9 cellular contexts compared by ENCODE assay signal in genomic region chr6:79984261-79984660, GRCh38. TPM values are rescaled to one million over a fixed set of nuclear protein-coding genes. Genes with fewer than 3 reads are reported as not detected.
A peak's percentile ranks its signal among the peaks of the same experiment; 100 is the strongest.
DNase-seq lines count a peak whose midpoint lies in the region; ATAC-seq, FAIRE-seq and TF ChIP-seq lines count a peak whose summit lies in the region.
"Had no signal": no experiment of that assay in that cellular context is flagged by ENCODE, and none has a peak within 500 bp of the region (broad histone marks: within the 10 kb centered on the region; RNA-seq: fewer than 3 reads in every experiment).

No MANE protein-coding gene starts in this region.

- TF ChIP-seq CTCF in HCT116 (IDR thresholded peaks at IDR 0.05 in 2 of 3, conservative IDR thresholded peaks at IDR 0.05 in 1 of 3; ENCODE audit: borderline replicate concordance in 1 of 3, insufficient read depth in 1 of 3, low read depth in 2 of 3, low read length in 2 of 3): peak in 2 of 3 experiments; percentile 7 to 8; a peak in 2 of 6 replicates
- TF ChIP-seq CTCF in RWPE1 (conservative IDR thresholded peaks at IDR 0.05; ENCODE audit: low read depth): no peak
- peak; percentile 20 to 63 (median 40) for TF ChIP-seq CTCF in keratinocyte (optimal IDR thresholded peaks at IDR 0.05 in 1 of 3, IDR thresholded peaks at IDR 0.05 in 1 of 3, conservative IDR thresholded peaks at IDR 0.05 in 1 of 3; ENCODE audit: extremely low read depth in 1 of 3, insufficient read depth in 2 of 3, low read length in 3 of 3)

- TF ChIP-seq RAD21 in HCT116 (IDR thresholded peaks at IDR 0.05; ENCODE audit: low read depth): peak; percentile 29; the same call in 1 of the 2 replicates

- H3K4me3 ChIP-seq in HCT116 (replicated peaks in 1 of 2; ENCODE audit: low read depth in 1 of 2, low read length in 2 of 2) (no peak overlapping the region), keratinocyte (ENCODE audit: control insufficient read depth in 2 of 3, extremely low read depth in 1 of 3, insufficient read depth in 2 of 3, low read depth in 1 of 3, low read length in 3 of 3) (no peak overlapping the region)
- H3K4me3 ChIP-seq: cardiac muscle cell had no signal

- no peak for DNase-seq in GM12891 (ENCODE audit: insufficient read length, low spot score)
- peak; percentile 16 for DNase-seq in HCT116 (ENCODE audit: low read depth, low spot score)
- peak; percentile 26 for DNase-seq in RWPE1 (ENCODE audit: low spot score)
- no peak for DNase-seq in keratinocyte (ENCODE audit: low read depth, low spot score)
- DNase-seq in GDM1 (lab: John Stamatoyannopoulos, UW): no peak
- no peak for DNase-seq in COR-L47 (lab: John Stamatoyannopoulos, UW)
- no peak for DNase-seq in hepatic stellate cell (ENCODE audit: low spot score)
- DNase-seq in H54 (ENCODE audit: insufficient read length, low spot score): no peak

- H3K9me1 ChIP-seq in keratinocyte (ENCODE audit: control insufficient read depth, extremely low read depth, insufficient read depth, low read length): no peaks in the 10 kb centered on the region

- H3K9me2 ChIP-seq in HCT116 (ENCODE audit: insufficient read depth): no peaks in the 10 kb centered on the region

- H3K4me1 ChIP-seq in HCT116 (ENCODE audit: control insufficient read depth in 1 of 2, insufficient read depth in 2 of 2, low read length in 2 of 2): no peaks in the 10 kb centered on the region
- peaks cover 9% of the 10 kb centered on the region for H3K4me1 ChIP-seq in keratinocyte (ENCODE audit: control insufficient read depth, extremely low read depth, insufficient read depth, low read length)

- FAIRE-seq in GM12891 (lab: Jason Lieb, UNC) (peak; percentile 43), keratinocyte (lab: Jason Lieb, UNC) (peak; percentile 74), H54 (lab: Jason Lieb, UNC) (no peak)

- H3K36me3 ChIP-seq in HCT116 (ENCODE audit: control insufficient read depth in 1 of 2, insufficient read depth in 2 of 2, low read length in 2 of 2): no peaks in the 10 kb centered on the region
- no peaks in the 10 kb centered on the region for H3K36me3 ChIP-seq in keratinocyte (ENCODE audit: control insufficient read depth in 2 of 2, extremely low read depth in 1 of 2, insufficient read depth in 2 of 2, low read length in 2 of 2)
- H3K36me3 ChIP-seq: cardiac muscle cell had no signal

- dilution Hi-C loops in keratinocyte (cut with MboI; ENCODE audit: extremely low pct_ligation_motif_present, low sequenced_read_pairs): no loop called here

- POLR2A ChIA-PET in HCT116 (lab: Charles Lee) (interaction anchor here (1.0 kb wide), 1 partner anchor 10 kb away, joined by 3 read pairs; no protein-coding TSS in a partner anchor), RWPE1 (lab: Yijun Ruan, JAX; ENCODE audit: low non-redundant PET) (no interaction called here)

- H3K27me3 ChIP-seq in HCT116 (ENCODE audit: insufficient read depth, low read length) (no peaks in the 10 kb centered on the region), keratinocyte (ENCODE audit: control insufficient read depth, extremely low read depth, insufficient read depth, low read length) (no peaks in the 10 kb centered on the region)
- H3K27me3 ChIP-seq: cardiac muscle cell had no signal

- no peak for TF ChIP-seq POLR2A in GM12891 (IDR thresholded peaks at IDR 0.05; ENCODE audit: low read depth, low read length)
- TF ChIP-seq POLR2A in HCT116 (IDR thresholded peaks at IDR 0.05; ENCODE audit: borderline replicate concordance, extremely low read depth, insufficient read depth, insufficient read length): no peak
- no peak for TF ChIP-seq POLR2A in H54 (IDR thresholded peaks at IDR 0.05; ENCODE audit: low read depth, low read length)

- H3K79me2 ChIP-seq in HCT116 (ENCODE audit: insufficient read depth, low read length) (no peaks in the 10 kb centered on the region), keratinocyte (ENCODE audit: control insufficient read depth, insufficient read depth, low read length) (no peaks in the 10 kb centered on the region)

- H3K27ac ChIP-seq in HCT116 (ENCODE audit: low read depth, low read length) (no peak overlapping the region), RWPE1 (no peak overlapping the region), keratinocyte (ENCODE audit: control insufficient read depth, insufficient read depth, low read length) (no peak overlapping the region)
- H3K27ac ChIP-seq: cardiac muscle cell had no signal

- intact Hi-C loops in HCT116 (cut with micrococcal nuclease): no loop called here

- peak; percentile 73 for ATAC-seq in HCT116

- no peaks in the 10 kb centered on the region for H3K9me3 ChIP-seq in HCT116 (ENCODE audit: control insufficient read depth in 1 of 2, insufficient read depth in 1 of 2, low read depth in 1 of 2, low read length in 2 of 2)
- H3K9me3 ChIP-seq in keratinocyte (ENCODE audit: control insufficient read depth, low read depth, low read length): no peaks in the 10 kb centered on the region

- CTCF ChIA-PET in HCT116 (lab: Charles Lee): interaction anchor here (1.1 kb wide), 2 partner anchors 34 to 35 kb away, joined by 3 read pairs; no protein-coding TSS in a partner anchor
- CTCF ChIA-PET in RWPE1 (lab: Yijun Ruan, JAX): interaction anchor here (0.7 to 1.0 kb wide), 2 partner anchors 19 to 37 kb away, joined by 3 to 4 read pairs; no protein-coding TSS in a partner anchor

- peak overlapping the region; percentile 3 for H2AFZ ChIP-seq in HCT116 (ENCODE audit: low read depth, low read length, poor library complexity, severe bottlenecking)
- peak overlapping the region; percentile 27 for H2AFZ ChIP-seq in keratinocyte (ENCODE audit: control insufficient read depth, low read length)

- RAD21 ChIA-PET in HCT116 (lab: Charles Lee; ENCODE audit: low non-redundant PET in 1 of 2, low total read pairs in 2 of 2, uncharacterized antibody in 2 of 2, unreplicated experiment in 2 of 2): no interaction called here

- BruUV-seq in HCT116 (replicated peaks; lab: Mats Ljungman, UMichigan): no TSS peak

- H3K4me2 ChIP-seq in HCT116 (ENCODE audit: low read length) (no peak overlapping the region), keratinocyte (ENCODE audit: control insufficient read depth, extremely low read depth, insufficient read depth, low read depth, low read length) (peak overlapping the region; percentile 38)

- H4K20me1 ChIP-seq in HCT116 (ENCODE audit: insufficient read depth): no peaks in the 10 kb centered on the region
- no peaks in the 10 kb centered on the region for H4K20me1 ChIP-seq in keratinocyte (ENCODE audit: control insufficient read depth, extremely low read depth, insufficient read depth, low read length)

- no peak overlapping the region for H3K9ac ChIP-seq in HCT116 (ENCODE audit: low read length)
- H3K9ac ChIP-seq in keratinocyte (ENCODE audit: control insufficient read depth, extremely low read depth, insufficient read depth, low read length): no peak overlapping the region

TF ChIP-seq in GM12891, 5 proteins besides CTCF, POLR2A, EP300 and RAD21:
- TF ChIP-seq POU2F2 (IDR thresholded peaks at IDR 0.05; ENCODE audit: low read depth, low read length) (no peak), PAX5 (IDR thresholded peaks at IDR 0.05; ENCODE audit: insufficient read depth, low read length, severe bottlenecking) (no peak), SPI1 (IDR thresholded peaks at IDR 0.05; ENCODE audit: low read depth, low read length) (no peak), POLR2AphosphoS5 (IDR thresholded peaks at IDR 0.05; ENCODE audit: low read depth, low read length) (no peak), TAF1 (IDR thresholded peaks at IDR 0.05; ENCODE audit: low read depth, low read length) (no peak)

TF ChIP-seq in HCT116, 20 proteins besides CTCF, POLR2A, EP300 and RAD21 (continues in another document):
- no peak for TF ChIP-seq ELF1 (IDR thresholded peaks at IDR 0.05; ENCODE audit: borderline replicate concordance, low read depth)
- no peak for TF ChIP-seq CBX3 (IDR thresholded peaks at IDR 0.05; ENCODE audit: low read depth)
- TF ChIP-seq, protein P1, sequence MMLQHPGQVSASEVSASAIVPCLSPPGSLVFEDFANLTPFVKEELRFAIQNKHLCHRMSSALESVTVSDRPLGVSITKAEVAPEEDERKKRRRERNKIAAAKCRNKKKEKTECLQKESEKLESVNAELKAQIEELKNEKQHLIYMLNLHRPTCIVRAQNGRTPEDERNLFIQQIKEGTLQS (IDR thresholded peaks at IDR 0.05): no peak
- TF ChIP-seq EGR1 (IDR thresholded peaks at IDR 0.05; ENCODE audit: low read depth): no peak
- TF ChIP-seq POLR2AphosphoS5 (IDR thresholded peaks at IDR 0.05; ENCODE audit: low read depth, low read length): no peak

RNA-seq across cellular contexts. Expression of gene TTK, which starts 20.2 kb away (rescaled TPM):
- 14.8 TPM for polyA plus RNA-seq in GM12891 (2012; ENCODE audit: low read depth, missing spikeins)
- total RNA-seq in HCT116 (2021; ENCODE audit: unreplicated experiment): 46.3 TPM
- polyA plus RNA-seq in HCT116 (2012): 11.6 and 18.6 TPM in 2 replicates
- 2.0 to 15.3 TPM (median 7.9 TPM) in 3 replicates for polyA plus RNA-seq in keratinocyte
- polyA plus RNA-seq in keratinocyte (2011; ENCODE audit: low read depth): not detected
- polyA plus RNA-seq in keratinocyte (2011; cell fraction: cytosol; rRNA removed): 2.0 and 4.9 TPM in 2 replicates
- polyA plus RNA-seq in keratinocyte (2011; cell fraction: nucleus; rRNA removed): 3.2 and 3.6 TPM in 2 replicates
- polyA plus RNA-seq in keratinocyte (2012; ENCODE audit: low replicate concordance): 0.14 and 6.4 TPM in 2 replicates
- 0.92 to 12.1 TPM (median 2.1 TPM) in 3 replicates for polyA minus RNA-seq in keratinocyte
- 4.2 TPM for polyA minus RNA-seq in keratinocyte (2011; cell fraction: cytosol; rRNA and poly(A)+ RNA removed)
- polyA minus RNA-seq in keratinocyte (2011; cell fraction: nucleus; rRNA and poly(A)+ RNA removed): 1.8 and 3.5 TPM in 2 replicates

RNA-seq across cellular contexts. Expression of gene ELOVL4, which starts 36.9 kb away (rescaled TPM):
- 0.04 TPM for polyA plus RNA-seq in GM12891 (2012; ENCODE audit: low read depth, missing spikeins)
- total RNA-seq in HCT116 (2021; ENCODE audit: unreplicated experiment): not detected
- not detected in 2 replicates for polyA plus RNA-seq in HCT116 (2012)
- 2.9 to 6.1 TPM (median 4.8 TPM) in 3 replicates for polyA plus RNA-seq in keratinocyte
- polyA plus RNA-seq in keratinocyte (2011; ENCODE audit: low read depth): 78.5 TPM
- polyA plus RNA-seq in keratinocyte (2011; cell fraction: cytosol; rRNA removed): 1.9 and 3.4 TPM in 2 replicates
- 5.4 and 8.2 TPM in 2 replicates for polyA plus RNA-seq in keratinocyte (2011; cell fraction: nucleus; rRNA removed)
- 7.6 and 73.6 TPM in 2 replicates for polyA plus RNA-seq in keratinocyte (2012; ENCODE audit: low replicate concordance)
- 1.5 to 5.1 TPM (median 3.5 TPM) in 3 replicates for polyA minus RNA-seq in keratinocyte
- polyA minus RNA-seq in keratinocyte (2011; cell fraction: cytosol; rRNA and poly(A)+ RNA removed): 4.0 TPM
- polyA minus RNA-seq in keratinocyte (2011; cell fraction: nucleus; rRNA and poly(A)+ RNA removed): 6.9 and 9.5 TPM in 2 replicates

Comparison
In these comparisons a context has a peak if more than half of its experiments do, and no peak if none do; other contexts are left out.
1. DNase-seq: peak in HCT116 (single experiment) and RWPE1 (single experiment); none in GM12891 (single experiment), keratinocyte (single experiment), GDM1 (single experiment), COR-L47 (single experiment), hepatic stellate cell (single experiment) and H54 (single experiment).